1 cellular context compared by ENCODE assay signal in genomic region chr3:63863150-63864007, GRCh38.
TF ChIP-seq lines count a peak whose summit lies in the region.

ATXN7 (plus strand) TSS chr3:63863867; CDS start chr3:63912599, 48,732 bp downstream.
THOC7 (minus strand) TSS chr3:63863805; CDS start chr3:63863790, 15 bp downstream.

TF ChIP-seq in HepG2, 621 proteins besides CTCF, POLR2A, EP300 and RAD21 (continued from another document and continues in another):
- TF ChIP-seq ZNF770 (CRISPR knock-in tag; IDR thresholded peaks at IDR 0.05), result peak; percentile 94
- TF ChIP-seq ZHX2 (IDR thresholded peaks at IDR 0.05; ENCODE audit: low read depth), result peak; percentile 30; the same call in 1 of the 2 replicates
- TF ChIP-seq ZHX2 (CRISPR knock-in tag; IDR thresholded peaks at IDR 0.05; ENCODE audit: borderline replicate concordance), result no peak
- no peak for TF ChIP-seq AGO1 (IDR thresholded peaks at IDR 0.05; ENCODE audit: low read depth, low read length, poor library complexity, severe bottlenecking)
- TF ChIP-seq ZNF556 (CRISPR knock-in tag; IDR thresholded peaks at IDR 0.05; ENCODE audit: borderline replicate concordance), result 0 out of 2 replicates have a peak, but pooled peaks have one; percentile 34
- TF ChIP-seq DPF2 (CRISPR knock-in tag; IDR thresholded peaks at IDR 0.05; ENCODE audit: borderline replicate concordance, low read depth), result no peak
- no peak for TF ChIP-seq ATF7 (IDR thresholded peaks at IDR 0.05)
- 0 out of 2 replicates have a peak, but pooled peaks have one; percentile 44 for TF ChIP-seq ATF7 (CRISPR knock-in tag; IDR thresholded peaks at IDR 0.05)
- TF ChIP-seq ZC3H13 (CRISPR knock-in tag; IDR thresholded peaks at IDR 0.05), result 0 out of 2 replicates have a peak, but pooled peaks have one; percentile 37
- no peak for TF ChIP-seq PREB (CRISPR knock-in tag; IDR thresholded peaks at IDR 0.05)
- 0 out of 2 replicates have a peak, but pooled peaks have one; percentile 22 for TF ChIP-seq ZNF543 (CRISPR knock-in tag; IDR thresholded peaks at IDR 0.05)
- TF ChIP-seq ZNF407 (CRISPR knock-in tag; IDR thresholded peaks at IDR 0.05; ENCODE audit: not compliant biosample characterization), result no peak
- TF ChIP-seq TFDP1 (CRISPR knock-in tag; IDR thresholded peaks at IDR 0.05; ENCODE audit: borderline replicate concordance), result no peak
- TF ChIP-seq GABPB1 (CRISPR knock-in tag; IDR thresholded peaks at IDR 0.05), result 0 out of 2 replicates have a peak, but pooled peaks have one; percentile 55
- TF ChIP-seq ZNF777 (CRISPR knock-in tag; IDR thresholded peaks at IDR 0.05), result peak; percentile 82
- TF ChIP-seq MEIS2 (CRISPR knock-in tag; IDR thresholded peaks at IDR 0.05), result peak; percentile 84
- TF ChIP-seq ZBTB49 (CRISPR knock-in tag; IDR thresholded peaks at IDR 0.05; ENCODE audit: borderline replicate concordance), result no peak
- no peak for TF ChIP-seq THAP8 (CRISPR knock-in tag; IDR thresholded peaks at IDR 0.05; ENCODE audit: borderline replicate concordance)
- 0 out of 2 replicates have a peak, but pooled peaks have one; percentile 25 for TF ChIP-seq ELF1 (CRISPR knock-in tag; IDR thresholded peaks at IDR 0.05)
- TF ChIP-seq CEBPZ (IDR thresholded peaks at IDR 0.05; ENCODE audit: low read length), result no peak
- no peak for TF ChIP-seq ZNF746 (CRISPR knock-in tag; IDR thresholded peaks at IDR 0.05)
- peak; percentile 75 for TF ChIP-seq ASH2L (IDR thresholded peaks at IDR 0.05; ENCODE audit: insufficient read length, low read depth, low read length)
